In genomic region chr20:9147553-9148024, GRCh38 we compare ENCODE assay signal across 13 cellular contexts.
DNase-seq lines count a peak whose midpoint lies in the region; ATAC-seq and TF ChIP-seq lines count a peak whose summit lies in the region.
"Had no signal": no experiment of that assay in that cellular context is flagged by ENCODE, and none has a peak within 500 bp of the region (broad histone marks: within the 10 kb centered on the region; RNA-seq: fewer than 3 reads in every experiment).

No MANE protein-coding gene starts in this region.

- H3K27ac ChIP-seq in H9 (ENCODE audit: insufficient read length, low read depth, low read length) (no peak overlapping the region), psoas muscle (no peak overlapping the region)
- H3K27ac ChIP-seq: Peyer's patch, sigmoid colon had no signal

- no peak overlapping the region for H3T11ph ChIP-seq in H9 (ENCODE audit: low read length)

- H2BK12ac ChIP-seq in H9 (ENCODE audit: insufficient read length, low read depth, low read length): no peak overlapping the region

- H3K4me1 Mint-ChIP-seq in H9: peaks cover 0 to 4% of the 10 kb centered on the region in 2 experiments; a peak in 2 of 4 replicates

- no CpG with 5 or more reads among the region's 2 CpGs for WGBS in H9 (ENCODE audit: extremely low coverage, insufficient read length, low lambda C conversion rate)
- 82 to 94% (median 93%) methylated on average over 2 of the region's 2 CpGs for WGBS in psoas muscle, 3 donors

- H3K4me1 ChIP-seq in H9 (ENCODE audit: insufficient read depth, low read length): no peaks in the 10 kb centered on the region
- no peaks in the 10 kb centered on the region for H3K4me1 ChIP-seq in psoas muscle
- H3K4me1 ChIP-seq: Peyer's patch had no signal

- H3K56ac ChIP-seq in H9 (ENCODE audit: insufficient read length, low read depth, low read length): no peak overlapping the region

- intact Hi-C loops in psoas muscle (cut with DNase I): no loop called here

- no peak for ATAC-seq in psoas muscle
- ATAC-seq in GM18498 (IDR thresholded peaks at IDR 0.05; ENCODE audit: unreplicated experiment): no peak
- ATAC-seq: naive thymus-derived CD4-positive, alpha-beta T cell had no signal

- no peak overlapping the region for H2BK5ac ChIP-seq in H9 (ENCODE audit: insufficient read length, low read length)

- no peaks in the 10 kb centered on the region for H3K27me3 Mint-ChIP-seq in H9 (ENCODE audit: low read depth)
- H3K27me3 Mint-ChIP-seq: naive thymus-derived CD4-positive, alpha-beta T cell had no signal

- H3K4me2 ChIP-seq in H9 (ENCODE audit: insufficient read depth, insufficient read length, low read length): no peak overlapping the region

- H4K20me1 ChIP-seq in H9 (ENCODE audit: control insufficient read depth, insufficient read depth, insufficient read length): no peaks in the 10 kb centered on the region

- H3K36me3 ChIP-seq in psoas muscle (ENCODE audit: insufficient read depth in 1 of 2, low read depth in 1 of 2): no peaks in the 10 kb centered on the region
- H3K36me3 ChIP-seq: Peyer's patch, sigmoid colon had no signal

- H3K27ac Mint-ChIP-seq in H9: peak overlapping the region in 2 of 3 experiments; percentile 34 to 40; a peak in 1 of 7 replicates
- H3K27ac Mint-ChIP-seq: naive thymus-derived CD4-positive, alpha-beta T cell had no signal

- peaks cover 15 to 24% (median 15%) of the 10 kb centered on the region in 3 experiments for H3K36me3 Mint-ChIP-seq in H9 (ENCODE audit: insufficient read depth in 1 of 3, low read depth in 3 of 3)
- H3K36me3 Mint-ChIP-seq: naive thymus-derived CD4-positive, alpha-beta T cell had no signal

- H3K9me3 ChIP-seq in H9 (ENCODE audit: control insufficient read depth, low read depth, low read length) (no peaks in the 10 kb centered on the region), psoas muscle (no peaks in the 10 kb centered on the region)

- no peak overlapping the region for H4K91ac ChIP-seq in H9 (ENCODE audit: insufficient read length, low read depth, low read length)

- TF ChIP-seq CTCF in H9 (conservative IDR thresholded peaks at IDR 0.05) (no peak), epithelial cell of proximal tubule (conservative IDR thresholded peaks at IDR 0.05; ENCODE audit: low read depth, low read length) (no peak), psoas muscle (IDR thresholded peaks at IDR 0.05) (no peak)

- H2AK5ac ChIP-seq in H9 (ENCODE audit: insufficient read length, low read length): no peak overlapping the region

- H3K23me2 ChIP-seq in H9 (ENCODE audit: insufficient read length, low read depth, low read length, poor library complexity, severe bottlenecking): no peaks in the 10 kb centered on the region

- H3K4ac ChIP-seq in H9 (ENCODE audit: low read depth, low read length): no peak overlapping the region

- H3K79me2 ChIP-seq in H9 (ENCODE audit: insufficient read depth, low read length): no peaks in the 10 kb centered on the region

- H3K4me3 ChIP-seq in epithelial cell of proximal tubule (ENCODE audit: low read depth, low read length): no peak overlapping the region
- H3K4me3 ChIP-seq in psoas muscle: no peak overlapping the region
- H3K4me3 ChIP-seq: Peyer's patch, sigmoid colon had no signal

- H3K9ac ChIP-seq in H9 (ENCODE audit: extremely low read depth, insufficient read length, low read length): no peak overlapping the region

- H3K79me1 ChIP-seq in H9 (ENCODE audit: insufficient read depth, low read depth, low read length, poor library complexity, severe bottlenecking): no peaks in the 10 kb centered on the region

- DNase-seq in H9 (no peak), RPMI7951 (ENCODE audit: low read depth) (peak; percentile 90), epithelial cell of proximal tubule (ENCODE audit: low read depth) (peak; percentile 43), renal cortical epithelial cell (ENCODE audit: low read depth) (peak; percentile 63), NCI-H82 (lab: John Stamatoyannopoulos, UW) (no peak), psoas muscle (no peak)
- DNase-seq: activated naive CD4-positive, alpha-beta T cell treated with anti-CD3 and anti-CD28 coated beads, Interleukin-2, amount 50 U/mL, for 16 hours; foreskin melanocyte; MM.1S; naive thymus-derived CD4-positive, alpha-beta T cell; Peyer's patch; sigmoid colon had no signal

- H2AFZ ChIP-seq in H9 (ENCODE audit: low read length): no peak overlapping the region

- no peak overlapping the region for H3K14ac ChIP-seq in H9 (ENCODE audit: insufficient read depth, low read length)

- no peak overlapping the region for H3K23ac ChIP-seq in H9 (ENCODE audit: insufficient read length, low read depth, low read length)

- no peak overlapping the region for H2BK20ac ChIP-seq in H9 (ENCODE audit: low read depth, low read length, poor library complexity, severe bottlenecking)

- peaks cover 13 to 17% of the 10 kb centered on the region in 2 experiments for H3K9me3 Mint-ChIP-seq in H9

- H3K4me3 Mint-ChIP-seq in H9: no peak overlapping the region
- H3K4me3 Mint-ChIP-seq: naive thymus-derived CD4-positive, alpha-beta T cell had no signal

- H2BK120ac ChIP-seq in H9 (ENCODE audit: low read depth, low read length, poor library complexity, severe bottlenecking): no peak overlapping the region

- H2BK15ac ChIP-seq in H9 (ENCODE audit: low read depth, low read length): no peak overlapping the region

- no peak overlapping the region for H3K18ac ChIP-seq in H9 (ENCODE audit: insufficient read length, low read depth, low read length)

- no peak overlapping the region for H4K8ac ChIP-seq in H9 (replicated peaks; ENCODE audit: insufficient read length, low read depth, low read length)

- no peaks in the 10 kb centered on the region for H3K27me3 ChIP-seq in H9 (ENCODE audit: insufficient read depth, low read length)
- no peaks in the 10 kb centered on the region for H3K27me3 ChIP-seq in psoas muscle (ENCODE audit: insufficient read depth in 3 of 3, low read length in 2 of 3)
- H3K27me3 ChIP-seq: Peyer's patch, sigmoid colon had no signal

- H4K5ac ChIP-seq in H9 (ENCODE audit: insufficient read length, low read depth, low read length): no peak overlapping the region

Comparison
In these comparisons a context has a peak if more than half of its experiments do, and no peak if none do; other contexts are left out.
1. DNase-seq: peak in RPMI7951 (single experiment), epithelial cell of proximal tubule (single experiment) and renal cortical epithelial cell (single experiment); none in H9 (single experiment), NCI-H82 (single experiment) and psoas muscle (0 of 2).